Comparison of ENCODE assay signal across 8 cellular contexts in genomic region chr10:48658243-48658888, GRCh38. TPM values are rescaled to one million over a fixed set of nuclear protein-coding genes. Genes with fewer than 3 reads are reported as not detected.
DNase-seq lines count a peak whose midpoint lies in the region; ATAC-seq and TF ChIP-seq lines count a peak whose summit lies in the region.

No MANE protein-coding gene starts in this region.

- no peak overlapping the region for H3K4me3 Mint-ChIP-seq in activated naive CD4-positive, alpha-beta T cell treated with anti-CD3 and anti-CD28 coated beads for 36 hours

- TF ChIP-seq EP300 in ovary (IDR thresholded peaks at IDR 0.05): no peak

- no peak overlapping the region for H3K4me3 ChIP-seq in ovary

- H3K36me3 ChIP-seq in ovary: no peaks in the 10 kb centered on the region

- H3K27me3 ChIP-seq in ovary: no peaks in the 10 kb centered on the region

- no peak for TF ChIP-seq POLR2A in ovary (IDR thresholded peaks at IDR 0.05)

- TF ChIP-seq CTCF in ovary (IDR thresholded peaks at IDR 0.05): peak; percentile 45 to 67 (median 51)

- no peaks in the 10 kb centered on the region for H3K36me3 Mint-ChIP-seq in activated naive CD4-positive, alpha-beta T cell treated with anti-CD3 and anti-CD28 coated beads for 36 hours (ENCODE audit: low read depth)

- peaks cover 4% of the 10 kb centered on the region for H3K4me1 Mint-ChIP-seq in activated naive CD4-positive, alpha-beta T cell treated with anti-CD3 and anti-CD28 coated beads for 36 hours (ENCODE audit: low read depth)

- no peak for ATAC-seq in GM18511 (IDR thresholded peaks at IDR 0.05; ENCODE audit: unreplicated experiment)

- intact Hi-C loops in activated naive CD4-positive, alpha-beta T cell treated with anti-CD3 and anti-CD28 coated beads for 36 hours (cut with micrococcal nuclease): loop anchor here (1.0 to 5.0 kb wide), 5 partner anchors 324 to 861 kb away; no protein-coding TSS in a partner anchor
- intact Hi-C loops in ovary (cut with DNase I): loop anchor here in 3 of 4 donors (5.0 to 10.0 kb wide), 4 partner anchors 104 to 296 kb away; no protein-coding TSS in a partner anchor

- H3K27ac Mint-ChIP-seq in activated naive CD4-positive, alpha-beta T cell treated with anti-CD3 and anti-CD28 coated beads for 36 hours: no peak overlapping the region

- peak; percentile 83 for DNase-seq in DMS 273 (lab: John Stamatoyannopoulos, UW; ENCODE audit: unreplicated experiment)
- DNase-seq in HuH-7 (ENCODE audit: low spot score): peak; percentile 54
- peak; percentile 56 for DNase-seq in RPMI7951 (ENCODE audit: low read depth)
- peak; percentile 72 for DNase-seq in activated naive CD4-positive, alpha-beta T cell treated with anti-CD3 and anti-CD28 coated beads for 36 hours
- peak; percentile 74 for DNase-seq in glomerular visceral epithelial cell (ENCODE audit: extremely low spot score)
- peak; percentile 21 to 74 (median 69) for DNase-seq in ovary
- DNase-seq in NCI-H446 treated with DMSO at 0.1 percent for 48 hours (lab: John Stamatoyannopoulos, UW): no peak

- no peaks in the 10 kb centered on the region for H3K9me3 ChIP-seq in ovary

- 38 to 39% (median 38%) methylated on average over 18 of the region's 18 CpGs for WGBS in ovary, 3 donors

- H3K9me3 Mint-ChIP-seq in activated naive CD4-positive, alpha-beta T cell treated with anti-CD3 and anti-CD28 coated beads for 36 hours: no peaks in the 10 kb centered on the region

- CTCF ChIA-PET in activated naive CD4-positive, alpha-beta T cell treated with anti-CD3 and anti-CD28 coated beads for 36 hours (lab: Charles Lee): interaction anchor here (0.6 to 4.8 kb wide), 32 partner anchors 10 to 863 kb away, joined by 3 to 102 read pairs (median 4); partner anchors contain the start of gene ARHGAP22

- no peak overlapping the region for H3K27ac ChIP-seq in ovary

- H3K27me3 Mint-ChIP-seq in activated naive CD4-positive, alpha-beta T cell treated with anti-CD3 and anti-CD28 coated beads for 36 hours (ENCODE audit: low read depth): peaks cover 17% of the 10 kb centered on the region

- no peaks in the 10 kb centered on the region for H3K4me1 ChIP-seq in ovary (ENCODE audit: insufficient read depth)

RNA-seq across cellular contexts. Expression of gene WDFY4, which starts 26.3 kb away (rescaled TPM):
- total RNA-seq in RPMI7951 (2014; rRNA removed; shearing (Covaris generic)): not detected in 2 replicates
- total RNA-seq in activated naive CD4-positive, alpha-beta T cell treated with anti-CD3 and anti-CD28 coated beads for 36 hours: under 1 TPM; 0.20 to 0.29 TPM
- total RNA-seq in ovary: 1 to 10 TPM in 6 of 7 donors, under 1 TPM in 1; 0.72 to 4.2 (median 1.7) TPM
- 1 to 10 TPM in 1 of 2 donors, under 1 TPM in 1; 0.54 to 1.8 TPM for polyA plus RNA-seq in ovary

RNA-seq across cellular contexts. Expression of gene ARHGAP22, which starts 53.5 kb away (rescaled TPM):
- 20.7 and 31.0 TPM in 2 replicates for total RNA-seq in RPMI7951 (2014; rRNA removed; shearing (Covaris generic))
- not detected for total RNA-seq in activated naive CD4-positive, alpha-beta T cell treated with anti-CD3 and anti-CD28 coated beads for 36 hours
- 10 to 100 TPM in 2 of 7 donors, 1 to 10 TPM in 5; 3.9 to 14.3 (median 5.7) TPM for total RNA-seq in ovary
- 1 to 10 TPM; 4.2 to 9.6 TPM for polyA plus RNA-seq in ovary

Comparison
In these comparisons a context has a peak if more than half of its experiments do, and no peak if none do; other contexts are left out.
1. RNA of gene ARHGAP22, which starts 53.5 kb away (total RNA-seq): 20.7 to 31.0 TPM in RPMI7951 and 3.9 to 14.3 TPM in ovary; not detected in activated naive CD4-positive, alpha-beta T cell treated with anti-CD3 and anti-CD28 coated beads for 36 hours; every median in the first group is over 4 times any median in the second.